In genomic region chr7:34124765-34125164, GRCh38 we compare ENCODE assay signal across 11 cellular contexts.
"Had no signal": no experiment of that assay in that cellular context is flagged by ENCODE, and none has a peak within 500 bp of the region (broad histone marks: within the 10 kb centered on the region; RNA-seq: fewer than 3 reads in every experiment).

No MANE protein-coding gene starts in this region.

- H3K36me3 ChIP-seq: HAP-1 had no signal

- H2AFZ ChIP-seq: GM23248, GM23338 had no signal

- H3K27ac ChIP-seq: GM23248 had no signal

- H3K4me2 ChIP-seq: GM23338 had no signal

- ATAC-seq: GM23338, HCT116 had no signal

- H3K9me3 ChIP-seq: HAP-1 had no signal

- H3K4me3 ChIP-seq: GM23248, GM23338, HAP-1 had no signal

- FAIRE-seq: H1, H54 had no signal

- H3K9ac ChIP-seq: GM23248 had no signal

- DNase-seq: GM23248, GOT3, H7, H9, HCEC 1CT, HFFc6 had no signal

- H3K4me1 ChIP-seq: HAP-1 had no signal
